Comparison of ENCODE assay signal across 1 cellular context in genomic region chr5:111495159-111495558, GRCh38.
TF ChIP-seq lines count a peak whose summit lies in the region.

No MANE protein-coding gene starts in this region.

TF ChIP-seq in HEK293, 187 proteins besides CTCF, POLR2A, EP300 and RAD21 (continued from another document):
- TF ChIP-seq KLF8 (tag by site-specific recombination; IDR thresholded peaks at IDR 0.05) (no peak), ZNF37A (tag by site-specific recombination; IDR thresholded peaks at IDR 0.05) (no peak), HOXD13 (CRISPR knock-in tag; IDR thresholded peaks at IDR 0.05; ENCODE audit: borderline replicate concordance) (no peak), ZNF350 (tag by site-specific recombination; IDR thresholded peaks at IDR 0.05) (no peak), SP7 (tag by site-specific recombination; IDR thresholded peaks at IDR 0.05) (no peak), ZNF555 (tag by site-specific recombination; conservative IDR thresholded peaks at IDR 0.05) (no peak), ZNF560 (tag by site-specific recombination; IDR thresholded peaks at IDR 0.05; ENCODE audit: borderline replicate concordance) (no peak), ZNF707 (tag by site-specific recombination; IDR thresholded peaks at IDR 0.05) (no peak)
